In genomic region chr6:87104657-87105056, GRCh38 we compare ENCODE assay signal across 30 cellular contexts. TPM values are rescaled to one million over a fixed set of nuclear protein-coding genes. Genes with fewer than 3 reads are reported as not detected.
"Had no signal": no experiment of that assay in that cellular context is flagged by ENCODE, and none has a peak within 500 bp of the region (broad histone marks: within the 10 kb centered on the region; RNA-seq: fewer than 3 reads in every experiment).

No MANE protein-coding gene starts in this region.

- H3K4me1 Mint-ChIP-seq: immature natural killer cell had no signal

- H3K27ac ChIP-seq: colonic mucosa, dorsolateral prefrontal cortex, lower lobe of right lung, sigmoid colon, thoracic aorta, VCaP had no signal

- H3K27me3 Mint-ChIP-seq: effector memory CD8-positive, alpha-beta T cell; type B pancreatic cell had no signal

- H3K27me3 ChIP-seq: colonic mucosa, dorsolateral prefrontal cortex, sigmoid colon had no signal

- ATAC-seq: effector memory CD8-positive, alpha-beta T cell; esophagus mucosa; left lobe of liver; lower lobe of right lung; mucosa of descending colon had no signal

- H3K36me3 ChIP-seq: colonic mucosa, lower lobe of right lung, sigmoid colon, thoracic aorta had no signal

- H3K9me3 Mint-ChIP-seq: activated T-helper 1 cell treated with anti-CD3 and anti-CD28 coated beads, Interleukin-12 subunit alpha, Interleukin-12 subunit beta, Interleukin-2, Interleukin-4 antibody, amounts not matched to agents 30 ng/mL and 10 ng/mL and 1 ng/mL, durations not matched to agents 14 hours and 24 hours and 36 hours; effector memory CD8-positive, alpha-beta T cell; immature natural killer cell; type B pancreatic cell had no signal

- H3K9me3 ChIP-seq: colonic mucosa, lower lobe of right lung, mucosa of descending colon, sigmoid colon, thoracic aorta had no signal

- H3K36me3 Mint-ChIP-seq: activated naive CD8-positive, alpha-beta T cell; immature natural killer cell; type B pancreatic cell had no signal

- DNase-seq: activated CD8-positive, alpha-beta memory T cell treated with anti-CD3 and anti-CD28 coated beads, Interleukin-2, amount 50 U/mL, for 48 hours; activated gamma-delta T cell treated with Interleukin-2 at 50 U/mL for 16 hours; amniotic stem cell; colonic mucosa; dorsolateral prefrontal cortex; effector memory CD8-positive, alpha-beta T cell; foreskin melanocyte; immature natural killer cell; lower lobe of right lung; mesendoderm; mucosa of descending colon; SHP77; sigmoid colon; stimulated activated CD4-positive, alpha-beta T cell treated with anti-CD3 and anti-CD28 coated beads, Interleukin-4, amount 100 ng/mL, for 4 hours had no signal

- H3K4me3 ChIP-seq: colonic mucosa, dorsolateral prefrontal cortex, lower lobe of right lung, mucosa of descending colon, sigmoid colon, smooth muscle cell, thoracic aorta had no signal

- H3K4me1 ChIP-seq: colonic mucosa, lower lobe of right lung, sigmoid colon had no signal

- H3K27ac Mint-ChIP-seq: activated naive CD8-positive, alpha-beta T cell; activated T-helper 1 cell treated with anti-CD3 and anti-CD28 coated beads, Interleukin-12 subunit alpha, Interleukin-12 subunit beta, Interleukin-2, Interleukin-4 antibody, amounts not matched to agents 30 ng/mL and 10 ng/mL and 1 ng/mL, durations not matched to agents 14 hours and 24 hours and 36 hours; effector memory CD8-positive, alpha-beta T cell; immature natural killer cell; type B pancreatic cell had no signal

- H3K4me3 Mint-ChIP-seq: activated naive CD8-positive, alpha-beta T cell; activated T-helper 1 cell treated with anti-CD3 and anti-CD28 coated beads, Interleukin-12 subunit alpha, Interleukin-12 subunit beta, Interleukin-2, Interleukin-4 antibody, amounts not matched to agents 30 ng/mL and 10 ng/mL and 1 ng/mL, durations not matched to agents 14 hours and 24 hours and 36 hours; effector memory CD8-positive, alpha-beta T cell; immature natural killer cell; type B pancreatic cell had no signal

- H3K4me2 ChIP-seq: smooth muscle cell had no signal

RNA-seq across cellular contexts. Expression of gene CGA, which starts 9.8 kb away (rescaled TPM):
- total RNA-seq: activated CD8-positive, alpha-beta memory T cell treated with anti-CD3 and anti-CD28 coated beads for 36 hours; activated T-helper 1 cell treated with anti-CD3 and anti-CD28 coated beads, Interleukin-12 subunit alpha, Interleukin-12 subunit beta, Interleukin-2, Interleukin-4 antibody, amounts not matched to agents 30 ng/mL and 10 ng/mL and 1 ng/mL, durations not matched to agents 14 hours and 24 hours and 36 hours; bronchial epithelial cell; colonic mucosa; endothelial cell of umbilical vein; esophagus mucosa; kidney epithelial cell; lower lobe of right lung; mucosa of descending colon; omental fat pad; posterior vena cava; renal cortical epithelial cell; sigmoid colon; thoracic aorta had no signal
- polyA plus RNA-seq: immature natural killer cell, neural cell, sigmoid colon had no signal
